Comparison of ENCODE assay signal across 19 cellular contexts in the genomic region with DNA sequence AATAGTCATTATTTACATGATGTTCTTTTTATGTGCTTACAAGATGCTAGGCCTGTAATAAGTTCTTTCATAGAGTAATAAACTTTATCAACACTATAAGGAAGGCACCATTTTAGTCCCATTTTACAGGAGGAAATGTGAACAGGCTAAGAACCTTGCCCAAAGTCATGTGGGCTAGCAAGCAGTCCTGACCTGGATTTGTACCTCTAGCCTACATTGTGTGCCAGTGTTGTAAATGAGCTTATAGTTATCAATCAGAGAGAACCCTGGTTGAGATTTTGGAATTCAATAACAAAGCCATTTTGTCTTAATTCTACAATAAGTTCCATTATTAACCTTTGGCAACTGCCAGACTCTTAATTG. TPM values are rescaled to one million over a fixed set of nuclear protein-coding genes. Genes with fewer than 3 reads are reported as not detected.
DNase-seq lines count a peak whose midpoint lies in the region; ATAC-seq and TF ChIP-seq lines count a peak whose summit lies in the region.
"Had no signal": no experiment of that assay in that cellular context is flagged by ENCODE, and none has a peak within 500 bp of the region (broad histone marks: within the 10 kb centered on the region; RNA-seq: fewer than 3 reads in every experiment).

No MANE protein-coding gene starts in this region.

- peaks cover 2% of the 10 kb centered on the region for H3K79me1 ChIP-seq in mesenchymal stem cell (replicated peaks; ENCODE audit: low read length, poor library complexity, severe bottlenecking)

- H3K9ac ChIP-seq in mesenchymal stem cell (ENCODE audit: low read length), result peak overlapping the region; percentile 27

- no peak overlapping the region for H3K4me2 ChIP-seq in mesenchymal stem cell (ENCODE audit: low read length, poor library complexity, severe bottlenecking)

- no peak overlapping the region for H2BK15ac ChIP-seq in mesenchymal stem cell (ENCODE audit: low read depth, poor library complexity, severe bottlenecking)

- intact Hi-C loops in right cardiac atrium (cut with DNase I), result no loop called here

- no peak overlapping the region for H4K91ac ChIP-seq in mesenchymal stem cell (ENCODE audit: low read length)

- no peak overlapping the region for H3K4ac ChIP-seq in mesenchymal stem cell (ENCODE audit: low read depth in 1 of 2, low read length in 2 of 2)

- POLR2A ChIA-PET in T-cell (lab: Charles Lee), result interaction anchor here in 1 of 2 donors (0.6 kb wide), 1 partner anchor 12 kb away, joined by 5 read pairs; no protein-coding TSS in a partner anchor

- no peak overlapping the region for H4K8ac ChIP-seq in mesenchymal stem cell (ENCODE audit: low read length)

- H3K27ac ChIP-seq in cardiac muscle cell, result peak overlapping the region; percentile 70
- no peak overlapping the region for H3K27ac ChIP-seq in right cardiac atrium (ENCODE audit: low read length)
- no peak overlapping the region for H3K27ac ChIP-seq in mesenchymal stem cell (ENCODE audit: low read length, poor library complexity, severe bottlenecking)
- H3K27ac ChIP-seq: HL-60, thyroid gland, WERI-Rb-1 had no signal

- peaks cover 11% of the 10 kb centered on the region for H3K4me1 Mint-ChIP-seq in activated T-helper 17 cell treated with anti-CD3 and anti-CD28 coated beads, Interleukin-2, amount 50 U/mL, for 72 hours
- H3K4me1 Mint-ChIP-seq in T-cell, result peaks cover 0 to 6% (median 4%) of the 10 kb centered on the region in 3 donors

- H3K36me3 ChIP-seq in cardiac muscle cell (peaks cover 12% of the 10 kb centered on the region), mesenchymal stem cell (ENCODE audit: control insufficient read depth in 1 of 2, insufficient read depth in 2 of 2, low read depth in 1 of 2, low read length in 2 of 2) (peaks cover 7 to 35% of the 10 kb centered on the region in 2 experiments), MG63 (peaks cover 39% of the 10 kb centered on the region)

- no peak overlapping the region for H2AK5ac ChIP-seq in mesenchymal stem cell (ENCODE audit: low read length, severe bottlenecking)

- no peak overlapping the region for H3K14ac ChIP-seq in mesenchymal stem cell (ENCODE audit: low read length in 2 of 2)

- no peaks in the 10 kb centered on the region for H3K27me3 Mint-ChIP-seq in activated T-helper 17 cell treated with anti-CD3 and anti-CD28 coated beads, Interleukin-2, amount 50 U/mL, for 72 hours
- H3K27me3 Mint-ChIP-seq in T-cell, result no peaks in the 10 kb centered on the region

- H3K27ac Mint-ChIP-seq in activated T-helper 17 cell treated with anti-CD3 and anti-CD28 coated beads, Interleukin-2, amount 50 U/mL, for 72 hours, result peak overlapping the region; percentile 57
- no peak overlapping the region for H3K27ac Mint-ChIP-seq in T-cell

- no peak overlapping the region for H3K23ac ChIP-seq in mesenchymal stem cell (ENCODE audit: low read length in 2 of 2)

- no peak overlapping the region for H2BK5ac ChIP-seq in mesenchymal stem cell (ENCODE audit: low read depth, low read length, poor library complexity, severe bottlenecking)

- CTCF ChIA-PET in T-cell (lab: Charles Lee), result interaction anchor here in 1 of 2 donors (1.1 kb wide), 1 partner anchor 10 kb away, joined by 3 read pairs; no protein-coding TSS in a partner anchor

- no peaks in the 10 kb centered on the region for H3K9me3 Mint-ChIP-seq in activated T-helper 17 cell treated with anti-CD3 and anti-CD28 coated beads, Interleukin-2, amount 50 U/mL, for 72 hours
- H3K9me3 Mint-ChIP-seq in T-cell, result no peaks in the 10 kb centered on the region

- ATAC-seq in right cardiac atrium (no peak), T-cell (replicated peaks in 1 of 4) (no peak)
- ATAC-seq in activated T-helper 17 cell treated with anti-CD3 and anti-CD28 coated beads, Interleukin-2, amount 50 U/mL, for 72 hours (replicated peaks), result no peak

- DNase-seq in cardiac muscle cell (ENCODE audit: low read depth in 1 of 2, low spot score in 1 of 2), result no peak
- DNase-seq in right cardiac atrium, result no peak
- DNase-seq in mesenchymal stem cell, result no peak
- no peak for DNase-seq in T-cell
- DNase-seq in MG63, result no peak
- DNase-seq in SK-N-DZ (ENCODE audit: low spot score), result no peak
- no peak for DNase-seq in activated naive CD4-positive, alpha-beta T cell treated with Interleukin-2 at 50 U/mL for 16 hours
- DNase-seq: amniotic stem cell, NCI-H1105 treated with DMSO at 0.1 percent for 48 hours, Peyer's patch, T-helper 1 cell, thyroid gland had no signal

- H2AFZ ChIP-seq in mesenchymal stem cell (ENCODE audit: low read depth, low read length), result no peak overlapping the region

- no peak overlapping the region for H2BK12ac ChIP-seq in mesenchymal stem cell (ENCODE audit: low read length in 2 of 2)

- H3K36me3 Mint-ChIP-seq in activated T-helper 17 cell treated with anti-CD3 and anti-CD28 coated beads, Interleukin-2, amount 50 U/mL, for 72 hours (ENCODE audit: low read depth), result peaks cover 48% of the 10 kb centered on the region
- peaks cover 31% of the 10 kb centered on the region for H3K36me3 Mint-ChIP-seq in T-cell

- peaks cover 2% of the 10 kb centered on the region for H3K4me1 ChIP-seq in cardiac muscle cell (ENCODE audit: low read depth)
- no peaks in the 10 kb centered on the region for H3K4me1 ChIP-seq in right cardiac atrium (ENCODE audit: control insufficient read depth, insufficient read depth, low read length)
- H3K4me1 ChIP-seq in mesenchymal stem cell (ENCODE audit: control insufficient read depth, insufficient read depth, low read depth, low read length), result peaks cover 4% of the 10 kb centered on the region
- H3K4me1 ChIP-seq: Peyer's patch, thyroid gland had no signal

- H3K18ac ChIP-seq in mesenchymal stem cell (ENCODE audit: low read depth in 1 of 2, low read length in 2 of 2), result no peak overlapping the region

- H3K4me3 ChIP-seq in cardiac muscle cell, result no peak overlapping the region
- H3K4me3 ChIP-seq in right cardiac atrium (ENCODE audit: low read length), result no peak overlapping the region
- H3K4me3 ChIP-seq in mesenchymal stem cell (ENCODE audit: insufficient read depth in 1 of 2, low read depth in 1 of 2, low read length in 2 of 2), result no peak overlapping the region
- H3K4me3 ChIP-seq in MG63, result no peak overlapping the region
- H3K4me3 ChIP-seq: Peyer's patch, thyroid gland had no signal

- H3K27me3 ChIP-seq in cardiac muscle cell (no peaks in the 10 kb centered on the region), right cardiac atrium (ENCODE audit: control insufficient read depth, insufficient read depth) (no peaks in the 10 kb centered on the region), mesenchymal stem cell (ENCODE audit: control insufficient read depth in 1 of 2, insufficient read depth in 1 of 2, low read length in 2 of 2) (no peaks in the 10 kb centered on the region), MG63 (no peaks in the 10 kb centered on the region)
- H3K27me3 ChIP-seq: Peyer's patch, thyroid gland had no signal

- H2BK120ac ChIP-seq in mesenchymal stem cell (ENCODE audit: low read depth, low read length), result no peak overlapping the region

- H3K9me3 ChIP-seq in cardiac muscle cell (ENCODE audit: low read depth) (no peaks in the 10 kb centered on the region), right cardiac atrium (ENCODE audit: control insufficient read depth, low read length) (no peaks in the 10 kb centered on the region), mesenchymal stem cell (ENCODE audit: control insufficient read depth, low read length) (no peaks in the 10 kb centered on the region), MG63 (no peaks in the 10 kb centered on the region)
- H3K9me3 ChIP-seq: Peyer's patch, thyroid gland had no signal

- H3K4me3 Mint-ChIP-seq in activated T-helper 17 cell treated with anti-CD3 and anti-CD28 coated beads, Interleukin-2, amount 50 U/mL, for 72 hours, result no peak overlapping the region
- no peak overlapping the region for H3K4me3 Mint-ChIP-seq in T-cell

- TF ChIP-seq CTCF in cardiac muscle cell (IDR thresholded peaks at IDR 0.05; ENCODE audit: low read depth, low read length), result no peak

RNA-seq across cellular contexts. Expression of a gene that starts 6.7 kb away (rescaled TPM):
- total RNA-seq in cardiac muscle cell, result 112 and 143 TPM in 2 replicates
- polyA plus RNA-seq in cardiac muscle cell, result 22.6 and 30.2 TPM in 2 replicates
- 10 to 100 TPM; 17.5 to 25.2 (median 21.0) TPM for total RNA-seq in right cardiac atrium
- 27.0 TPM for polyA plus RNA-seq in right cardiac atrium
- total RNA-seq in activated T-helper 17 cell treated with anti-CD3 and anti-CD28 coated beads, Interleukin-2, amount 50 U/mL, for 72 hours, result 10 to 100 TPM in 1 of 2 donors, 1 to 10 TPM in 1; 6.3 to 10.2 TPM
- 11.9 TPM for polyA plus RNA-seq in mesenchymal stem cell (2013, experiment 1 of 2)
- 11.7 TPM for polyA plus RNA-seq in mesenchymal stem cell (2013, experiment 2 of 2)
- total RNA-seq in T-cell, result 10 to 100 TPM in 1 of 5 donors, 1 to 10 TPM in 4; 4.5 to 20.5 (median 7.2) TPM
- 8.4 and 18.7 TPM in 2 replicates for total RNA-seq in MG63 (2014; rRNA removed; shearing (Covaris generic); ENCODE audit: low replicate concordance)
- 18.5 and 42.6 TPM in 2 replicates for polyA plus RNA-seq in SK-N-DZ (2014; cell fraction: cytosol; rRNA removed)
- polyA plus RNA-seq in SK-N-DZ (2014; cell fraction: nucleus; rRNA removed), result 70.4 and 79.3 TPM in 2 replicates

RNA-seq across cellular contexts. Expression of a gene that starts 37.6 kb away (rescaled TPM):
- total RNA-seq in cardiac muscle cell, result 218 and 318 TPM in 2 replicates
- 97.9 and 125 TPM in 2 replicates for polyA plus RNA-seq in cardiac muscle cell
- total RNA-seq in right cardiac atrium, result 100 to 1,000 TPM; 134 to 175 (median 167) TPM
- 50.0 TPM for polyA plus RNA-seq in right cardiac atrium
- total RNA-seq in activated T-helper 17 cell treated with anti-CD3 and anti-CD28 coated beads, Interleukin-2, amount 50 U/mL, for 72 hours, result 100 to 1,000 TPM; 451 to 724 TPM
- 228 TPM for polyA plus RNA-seq in mesenchymal stem cell (2013, experiment 1 of 2)
- 191 TPM for polyA plus RNA-seq in mesenchymal stem cell (2013, experiment 2 of 2)
- 100 to 1,000 TPM; 216 to 262 (median 240) TPM for total RNA-seq in T-cell
- 202 and 291 TPM in 2 replicates for total RNA-seq in MG63 (2014; rRNA removed; shearing (Covaris generic); ENCODE audit: low replicate concordance)
- 283 and 411 TPM in 2 replicates for polyA plus RNA-seq in SK-N-DZ (2014; cell fraction: cytosol; rRNA removed)
- polyA plus RNA-seq in SK-N-DZ (2014; cell fraction: nucleus; rRNA removed), result 203 and 285 TPM in 2 replicates

RNA-seq across cellular contexts. Expression of a gene that starts 45.7 kb away (rescaled TPM):
- total RNA-seq in cardiac muscle cell (1.0 and 2.9 TPM in 2 replicates), right cardiac atrium (under 1 TPM in 3 of 4 donors, not detected in 1; 0.14 to 0.60 (median 0.38) TPM), T-cell (10 to 100 TPM in 4 of 5 donors, 1 to 10 TPM in 1; 7.9 to 37.3 (median 20.8) TPM)
- polyA plus RNA-seq in cardiac muscle cell (0.12 and 1.5 TPM in 2 replicates), right cardiac atrium (0.14 TPM)
- total RNA-seq in activated T-helper 17 cell treated with anti-CD3 and anti-CD28 coated beads, Interleukin-2, amount 50 U/mL, for 72 hours, result 10 to 100 TPM; 19.9 to 30.5 TPM
- polyA plus RNA-seq in mesenchymal stem cell (2013, experiment 1 of 2), result not detected
- not detected for polyA plus RNA-seq in mesenchymal stem cell (2013, experiment 2 of 2)
- total RNA-seq in MG63 (2014; rRNA removed; shearing (Covaris generic); ENCODE audit: low replicate concordance), result not detected in 2 replicates
- not detected in 2 replicates for polyA plus RNA-seq in SK-N-DZ (2014; cell fraction: cytosol; rRNA removed)
- not detected in 2 replicates for polyA plus RNA-seq in SK-N-DZ (2014; cell fraction: nucleus; rRNA removed)
- total RNA-seq: chondrocyte, glomerular endothelial cell, pulmonary artery endothelial cell had no signal
- polyA plus RNA-seq: keratinocyte had no signal
